11 cellular contexts compared by ENCODE assay signal in genomic region chr2:239944706-239945551, GRCh38.
DNase-seq lines count a peak whose midpoint lies in the region; ATAC-seq and TF ChIP-seq lines count a peak whose summit lies in the region.
"Had no signal": no experiment of that assay in that cellular context is flagged by ENCODE, and none has a peak within 500 bp of the region (broad histone marks: within the 10 kb centered on the region; RNA-seq: fewer than 3 reads in every experiment).

No MANE protein-coding gene starts in this region.

- peaks cover 50 to 100% (median 90%) of the 10 kb centered on the region in 10 experiments for H3K4me1 ChIP-seq in BLaER1 treated with 17β-estradiol and CSF1 and Interleukin-3, amounts not matched to agents 10 nM and 100 nM
- H3K4me1 ChIP-seq in adrenal gland (replicated peaks in 1 of 2) (no peaks in the 10 kb centered on the region), muscle layer of colon (ENCODE audit: insufficient read depth, low read length) (peaks cover 21% of the 10 kb centered on the region)
- H3K4me1 ChIP-seq: Caco-2 had no signal

- no peaks in the 10 kb centered on the region for H3K36me3 ChIP-seq in BLaER1 treated with 17β-estradiol and CSF1 and Interleukin-3, amounts not matched to agents 10 nM and 100 nM
- H3K36me3 ChIP-seq in KOPT-K1 (ENCODE audit: insufficient read depth, low read length) (no peaks in the 10 kb centered on the region), adrenal gland (replicated peaks in 1 of 2) (no peaks in the 10 kb centered on the region), muscle layer of colon (ENCODE audit: insufficient read depth, low read length) (no peaks in the 10 kb centered on the region)
- H3K36me3 ChIP-seq: cardiac muscle cell had no signal

- H3K4me2 ChIP-seq in BLaER1 treated with 17β-estradiol and CSF1 and Interleukin-3, amounts not matched to agents 10 nM and 100 nM, result peak overlapping the region; percentile 81 to 97 (median 89)

- H4K20me1 ChIP-seq in BLaER1 treated with 17β-estradiol and CSF1 and Interleukin-3, amounts not matched to agents 10 nM and 100 nM, result 0 out of 22 replicates have a peak, but pooled peaks cover 0 to 3% (median 0%) of the 10 kb centered on the region in 11 experiments

- intact Hi-C loops in adrenal gland (cut with DNase I), result no loop called here

- H3K9ac ChIP-seq in BLaER1 treated with 17β-estradiol and CSF1 and Interleukin-3, amounts not matched to agents 10 nM and 100 nM, result peak overlapping the region in 9 of 11 experiments; percentile 55 to 74 (median 67); a peak in 18 of 22 replicates
- no peak overlapping the region for H3K9ac ChIP-seq in muscle layer of colon (ENCODE audit: low read length)

- TF ChIP-seq CTCF in adrenal gland (IDR thresholded peaks at IDR 0.05), result no peak

- no peak for TF ChIP-seq POLR2A in adrenal gland (IDR thresholded peaks at IDR 0.05)

- no peaks in the 10 kb centered on the region for H3K27me3 ChIP-seq in BLaER1 treated with 17β-estradiol and CSF1 and Interleukin-3, amounts not matched to agents 10 nM and 100 nM
- H3K27me3 ChIP-seq in adrenal gland, result no peaks in the 10 kb centered on the region
- H3K27me3 ChIP-seq in muscle layer of colon (ENCODE audit: control insufficient read depth in 1 of 2, insufficient read depth in 2 of 2, low read length in 2 of 2), result no peaks in the 10 kb centered on the region
- H3K27me3 ChIP-seq: cardiac muscle cell had no signal

- WGBS in adrenal gland, 4 donors, result 66 to 73% (median 70%) methylated on average over 21 to 35 of the region's 35 CpGs

- H3K4me3 ChIP-seq in BLaER1 treated with 17β-estradiol and CSF1 and Interleukin-3, amounts not matched to agents 10 nM and 100 nM, result peak overlapping the region in 8 of 10 experiments; percentile 3 to 50 (median 26); a peak in 14 of 20 replicates
- H3K4me3 ChIP-seq in adrenal gland (no peak overlapping the region), muscle layer of colon (ENCODE audit: low read depth in 1 of 2, low read length in 2 of 2) (no peak overlapping the region)
- H3K4me3 ChIP-seq: cardiac muscle cell had no signal

- no peak for ATAC-seq in HG03521 (IDR thresholded peaks at IDR 0.05; ENCODE audit: unreplicated experiment)
- ATAC-seq in HG02885 (IDR thresholded peaks at IDR 0.05; ENCODE audit: poor library complexity, unreplicated experiment), result no peak
- no peak for ATAC-seq in GM21367 (IDR thresholded peaks at IDR 0.05; ENCODE audit: unreplicated experiment)

- DNase-seq in adrenal gland, result peak in 5 of 7 donors; percentile 35 to 60 (median 41)
- DNase-seq in NCI-H774 (lab: John Stamatoyannopoulos, UW), result no peak
- DNase-seq: Caco-2, SW 1271 had no signal

- H3K27ac ChIP-seq in BLaER1 treated with 17β-estradiol and CSF1 and Interleukin-3, amounts not matched to agents 10 nM and 100 nM, result peak overlapping the region; percentile 1 to 86 (median 81); a peak in 19 of 22 replicates
- peak overlapping the region; percentile 61 for H3K27ac ChIP-seq in KOPT-K1 (ENCODE audit: low read depth, low read length, poor library complexity, severe bottlenecking)
- no peak overlapping the region for H3K27ac ChIP-seq in adrenal gland
- H3K27ac ChIP-seq in muscle layer of colon (ENCODE audit: low read depth, low read length), result peak overlapping the region; percentile 36
- H3K27ac ChIP-seq: cardiac muscle cell had no signal

- no peaks in the 10 kb centered on the region for H3K9me3 ChIP-seq in BLaER1 treated with 17β-estradiol and CSF1 and Interleukin-3, amounts not matched to agents 10 nM and 100 nM (replicated peaks in 1 of 11)
- H3K9me3 ChIP-seq in KOPT-K1 (ENCODE audit: insufficient read depth, low read length, poor library complexity, severe bottlenecking), result no peaks in the 10 kb centered on the region
- no peaks in the 10 kb centered on the region for H3K9me3 ChIP-seq in adrenal gland (replicated peaks in 1 of 3)
- no peaks in the 10 kb centered on the region for H3K9me3 ChIP-seq in muscle layer of colon (ENCODE audit: low read length)
- H3K9me3 ChIP-seq: Caco-2 had no signal

Comparison
In these comparisons a context has a peak if more than half of its experiments do, and no peak if none do; other contexts are left out.
1. H3K27ac ChIP-seq: peak in BLaER1 treated with 17β-estradiol and CSF1 and Interleukin-3, amounts not matched to agents 10 nM and 100 nM (11 of 11), KOPT-K1 (single experiment) and muscle layer of colon (single experiment); none in adrenal gland (0 of 5).
2. H3K4me3 ChIP-seq: peak in BLaER1 treated with 17β-estradiol and CSF1 and Interleukin-3, amounts not matched to agents 10 nM and 100 nM (8 of 10); none in adrenal gland (0 of 4) and muscle layer of colon (0 of 2).